ENCODE assay signal across 8 cellular contexts in the genomic region with DNA sequence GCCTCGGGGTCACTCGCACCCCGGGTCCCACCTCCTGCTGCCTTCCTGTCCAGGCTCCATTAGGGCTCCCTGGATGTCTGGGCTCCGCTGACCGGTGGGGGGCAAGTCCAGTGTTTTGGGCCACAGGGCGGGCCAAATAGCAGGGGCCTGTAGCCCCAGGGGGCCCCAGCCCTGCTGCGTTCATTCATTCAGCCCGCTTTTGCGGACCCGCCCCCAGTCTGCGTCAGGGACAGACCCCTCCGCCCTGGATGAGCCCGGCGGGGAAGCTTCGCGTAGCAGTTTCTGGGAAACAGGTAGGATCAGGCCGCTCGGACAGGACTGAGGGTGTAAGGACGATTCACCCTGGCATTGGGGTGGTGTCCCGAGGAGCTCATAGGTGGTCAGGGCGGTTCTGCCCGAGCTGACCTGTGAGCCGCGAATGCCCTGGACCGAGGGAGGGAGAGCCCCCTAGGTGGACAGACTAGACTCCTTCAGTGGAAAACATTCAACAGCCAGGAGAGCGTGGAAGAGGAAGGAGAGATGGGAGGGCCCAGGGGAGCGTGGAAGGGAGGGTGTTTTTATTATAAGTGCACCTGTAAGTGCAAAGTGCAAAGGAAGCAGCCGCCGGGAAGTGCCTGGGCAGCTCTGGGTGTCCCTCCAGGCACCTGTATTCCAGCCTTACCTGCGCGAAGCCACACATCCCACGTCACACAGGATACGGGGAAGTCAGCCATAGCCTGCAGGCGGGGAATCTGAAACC. TPM values are rescaled to one million over a fixed set of nuclear protein-coding genes. Genes with fewer than 3 reads are reported as not detected.
A peak's percentile ranks its signal among the peaks of the same experiment; 100 is the strongest.
DNase-seq lines count a peak whose midpoint lies in the region; ATAC-seq and TF ChIP-seq lines count a peak whose summit lies in the region.

No MANE protein-coding gene starts in this region.

- no peaks in the 10 kb centered on the region for H3K27me3 ChIP-seq in PC-9 (ENCODE audit: insufficient read depth, low read depth)

- H3K36me3 ChIP-seq in PC-9 (ENCODE audit: low read depth): peaks cover 24% of the 10 kb centered on the region; the same call in 1 of the 2 replicates

- H3K4me2 ChIP-seq in PC-9: peak overlapping the region; percentile 86

- peaks cover 56% of the 10 kb centered on the region for H3K79me2 ChIP-seq in PC-9 (ENCODE audit: low read depth)

- H3K27ac ChIP-seq in PC-9 (peak overlapping the region; percentile 54), caudate nucleus (ENCODE audit: low read depth, low read length) (peak overlapping the region; percentile 93)

- intact Hi-C loops in Right ventricle myocardium inferior (cut with DNase I) (loop anchor here (2.0 to 5.0 kb wide), 2 partner anchors 53 to 196 kb away; a partner anchor contains a TSS), cardiac septum (cut with DNase I) (loop anchor here (1.0 to 10.0 kb wide), 4 partner anchors 25 to 196 kb away; a partner anchor contains a TSS), PC-9 (cut with micrococcal nuclease; ENCODE audit: unreplicated experiment) (loop anchor here (1.0 to 5.0 kb wide), 3 partner anchors 51 to 204 kb away; a partner anchor contains a TSS)

- TF ChIP-seq CTCF in PC-9 (conservative IDR thresholded peaks at IDR 0.05): no peak

- POLR2A ChIA-PET in PC-9 (lab: Charles Lee; ENCODE audit: unreplicated experiment): interaction anchor here (1.1 kb wide), 1 partner anchor 27 kb away, joined by 4 read pairs; no protein-coding TSS in a partner anchor

- no peaks in the 10 kb centered on the region for H3K9me2 ChIP-seq in PC-9 (ENCODE audit: insufficient read depth)

- peak overlapping the region; percentile 93 for H3K4me3 ChIP-seq in PC-9

- H3F3A ChIP-seq in PC-9 (ENCODE audit: insufficient read depth, low read depth): no peaks in the 10 kb centered on the region; the same call in 1 of the 2 replicates

- peak; percentile 5 for ATAC-seq in Right ventricle myocardium inferior
- peak; percentile 28 for ATAC-seq in HG03066 (IDR thresholded peaks at IDR 0.05; ENCODE audit: low read depth, unreplicated experiment)
- peak; percentile 50 for ATAC-seq in left lobe of liver
- ATAC-seq in stimulated activated naive CD8-positive, alpha-beta T cell treated with anti-CD3 and anti-CD28 coated beads, Interleukin-15, Interleukin-2, amounts not matched to agents 100 U/mL and 50 U/mL, for 24 hours: peak; percentile 51

- no TSS peak for BruUV-seq in PC-9 (replicated peaks; lab: Mats Ljungman, UMichigan)

- CTCF ChIA-PET in PC-9 (lab: Charles Lee): interaction anchor here (1.4 kb wide), 1 partner anchor 51 kb away, joined by 6 read pairs; no protein-coding TSS in a partner anchor

- DNase-seq in Right ventricle myocardium inferior (ENCODE audit: missing footprints): no peak
- no peak for DNase-seq in cardiac septum (ENCODE audit: low spot score)
- DNase-seq in PC-9: peak; percentile 58 to 68
- peak in 21 of 61 donors; percentile 16 to 64 (median 46) for DNase-seq in caudate nucleus (lab: John Stamatoyannopoulos, UW)
- no peak for DNase-seq in left lobe of liver (ENCODE audit: low spot score)
- peak; percentile 45 for DNase-seq in stimulated activated naive CD8-positive, alpha-beta T cell treated with anti-CD3 and anti-CD28 coated beads, Interleukin-15, Interleukin-2, amounts not matched to agents 100 U/mL and 50 U/mL, for 24 hours
- DNase-seq in cortex of kidney (lab: John Stamatoyannopoulos, UW): no peak

- peaks cover 5% of the 10 kb centered on the region for H4K20me1 ChIP-seq in PC-9 (ENCODE audit: insufficient read depth)

- no peaks in the 10 kb centered on the region for H3K9me3 ChIP-seq in PC-9 (ENCODE audit: insufficient read depth, low read depth)

- H3K4me1 ChIP-seq in PC-9 (replicated peaks; ENCODE audit: insufficient read depth): peaks cover 16% of the 10 kb centered on the region

- H2AFZ ChIP-seq in PC-9: peak overlapping the region; percentile 95

RNA-seq across cellular contexts. Expression of a gene that starts 0.6 kb away (rescaled TPM):
- total RNA-seq in Right ventricle myocardium inferior (132 TPM), cardiac septum (102 TPM), PC-9 (2021) (75.5 and 80.4 TPM in 2 replicates), left lobe of liver (33.4 TPM)

RNA-seq across cellular contexts. Expression of a gene that starts 51.8 kb away (rescaled TPM):
- total RNA-seq in Right ventricle myocardium inferior (174 TPM), cardiac septum (386 TPM), PC-9 (2021) (127 and 133 TPM in 2 replicates), left lobe of liver (10.3 TPM)

Comparison
In these comparisons a context has a peak if more than half of its experiments do, and no peak if none do; other contexts are left out.
1. DNase-seq: peak in PC-9 (2 of 2) and stimulated activated naive CD8-positive, alpha-beta T cell treated with anti-CD3 and anti-CD28 coated beads, Interleukin-15, Interleukin-2, amounts not matched to agents 100 U/mL and 50 U/mL, for 24 hours (single experiment); none in Right ventricle myocardium inferior (single experiment), cardiac septum (single experiment), left lobe of liver (single experiment) and cortex of kidney (single experiment).
2. RNA of a gene that starts 51.8 kb away (total RNA-seq): 386 TPM in cardiac septum (single experiment), 174 TPM in Right ventricle myocardium inferior (single experiment) and 127 to 133 TPM in PC-9; 10.3 TPM in left lobe of liver (single experiment); every median in the first group is over 10 times any median in the second.
3. Peak in every context shown above with its lines, with median percentiles within 50 percentile points of each other: ATAC-seq.